Comparison of ENCODE assay signal across 15 cellular contexts in the genomic region with DNA sequence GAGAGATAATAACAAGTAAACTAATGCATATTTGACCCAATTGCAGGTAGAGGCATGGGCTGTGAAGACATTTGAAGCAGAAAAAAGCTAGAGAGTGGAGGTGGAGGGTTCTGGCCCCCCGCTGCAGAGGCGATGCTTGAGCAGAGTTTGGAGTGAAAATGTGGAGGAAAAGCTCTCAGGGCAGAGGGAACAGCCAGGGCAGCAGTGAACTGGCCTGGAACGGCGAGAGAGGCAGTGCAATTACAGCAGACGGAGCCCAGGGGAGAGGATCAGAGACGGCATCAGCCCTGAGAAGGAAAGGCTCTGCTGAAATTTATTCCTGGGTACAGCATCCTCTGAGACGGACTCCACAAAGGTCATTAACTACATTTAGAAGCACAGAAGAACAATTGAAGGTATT.
"Had no signal": no experiment of that assay in that cellular context is flagged by ENCODE, and none has a peak within 500 bp of the region (broad histone marks: within the 10 kb centered on the region; RNA-seq: fewer than 3 reads in every experiment).

No MANE protein-coding gene starts in this region.

- H3K36me3 Mint-ChIP-seq: activated naive CD4-positive, alpha-beta T cell treated with anti-CD3 and anti-CD28 coated beads, Interleukin-2, amount 50 U/mL, for 24 hours; stimulated activated memory B cell treated with anti-CD40 and anti-IgM and Interleukin-4, amounts not matched to agents 10 μg/mL and 1 μg/mL and 100 μg/mL, for 72 hours had no signal

- H3K9me3 Mint-ChIP-seq: activated CD4-positive, alpha-beta T cell treated with anti-CD3 and anti-CD28 coated beads, Interleukin-2, amount 10 ng/mL, durations not matched to agents 7 days and 5 days; activated naive CD4-positive, alpha-beta T cell treated with anti-CD3 and anti-CD28 coated beads, Interleukin-2, amount 50 U/mL, for 24 hours; activated T-cell treated with anti-CD3 and anti-CD28 coated beads, Interleukin-2, amount 50 U/mL, for 24 hours; stimulated activated memory B cell treated with anti-CD40 and anti-IgM and Interleukin-4, amounts not matched to agents 10 μg/mL and 1 μg/mL and 100 μg/mL, for 72 hours; T-helper 2 cell treated with Interferon-gamma antibody and Interleukin-4, amounts not matched to agents 5 μg/mL and 100 μg/mL, for 36 hours had no signal

- H3K27me3 ChIP-seq: pancreas, sigmoid colon, tibial artery, uterus had no signal

- H3K4me3 Mint-ChIP-seq: activated CD4-positive, alpha-beta T cell treated with anti-CD3 and anti-CD28 coated beads, Interleukin-2, amount 10 ng/mL, durations not matched to agents 7 days and 5 days; activated CD8-positive, alpha-beta T cell treated with anti-CD3 and anti-CD28 coated beads, Interleukin-2, amount 10 ng/mL, durations not matched to agents 7 days and 5 days; activated naive CD4-positive, alpha-beta T cell treated with anti-CD3 and anti-CD28 coated beads, Interleukin-2, amount 50 U/mL, for 24 hours; activated T-cell treated with anti-CD3 and anti-CD28 coated beads, Interleukin-2, amount 50 U/mL, for 24 hours; stimulated activated memory B cell treated with anti-CD40 and anti-IgM and Interleukin-4, amounts not matched to agents 10 μg/mL and 1 μg/mL and 100 μg/mL, for 72 hours; T-helper 2 cell treated with Interferon-gamma antibody and Interleukin-4, amounts not matched to agents 5 μg/mL and 100 μg/mL, for 36 hours had no signal

- H3K9me3 ChIP-seq: pancreas, sigmoid colon, tibial artery, uterus had no signal

- H3K4me1 Mint-ChIP-seq: activated CD4-positive, alpha-beta T cell treated with anti-CD3 and anti-CD28 coated beads, Interleukin-2, amount 10 ng/mL, durations not matched to agents 7 days and 5 days; activated naive CD4-positive, alpha-beta T cell treated with anti-CD3 and anti-CD28 coated beads, Interleukin-2, amount 50 U/mL, for 24 hours; stimulated activated memory B cell treated with anti-CD40 and anti-IgM and Interleukin-4, amounts not matched to agents 10 μg/mL and 1 μg/mL and 100 μg/mL, for 72 hours had no signal

- H3K27ac Mint-ChIP-seq: activated CD4-positive, alpha-beta T cell treated with anti-CD3 and anti-CD28 coated beads, Interleukin-2, amount 10 ng/mL, durations not matched to agents 7 days and 5 days; activated CD8-positive, alpha-beta T cell treated with anti-CD3 and anti-CD28 coated beads, Interleukin-2, amount 10 ng/mL, durations not matched to agents 7 days and 5 days; activated naive CD4-positive, alpha-beta T cell treated with anti-CD3 and anti-CD28 coated beads, Interleukin-2, amount 50 U/mL, for 24 hours; activated T-cell treated with anti-CD3 and anti-CD28 coated beads, Interleukin-2, amount 50 U/mL, for 24 hours; stimulated activated memory B cell treated with anti-CD40 and anti-IgM and Interleukin-4, amounts not matched to agents 10 μg/mL and 1 μg/mL and 100 μg/mL, for 72 hours; T-helper 2 cell treated with Interferon-gamma antibody and Interleukin-4, amounts not matched to agents 5 μg/mL and 100 μg/mL, for 36 hours had no signal

- DNase-seq: activated CD4-positive, alpha-beta T cell treated with anti-CD3 and anti-CD28 coated beads, Interleukin-2, amount 10 ng/mL, durations not matched to agents 7 days and 5 days; activated CD4-positive, CD25-positive, alpha-beta regulatory T cell; activated CD8-positive, alpha-beta T cell treated with anti-CD3 and anti-CD28 coated beads, Interleukin-2, amount 10 ng/mL, durations not matched to agents 7 days and 5 days; activated T-cell treated with anti-CD3 and anti-CD28 coated beads, Interleukin-2, amount 50 U/mL, for 24 hours; effector CD4-positive, alpha-beta T cell; head of caudate nucleus; left ventricle myocardium superior; pancreas; sigmoid colon; stimulated activated CD4-positive, alpha-beta T cell treated with anti-CD3 and anti-CD28 coated beads, Interleukin-4, amount 100 ng/mL, for 4 hours; tibial artery; uterus had no signal

- H3K27ac ChIP-seq: pancreas, sigmoid colon, tibial artery, uterus had no signal

- H3K36me3 ChIP-seq: pancreas, sigmoid colon, tibial artery, uterus had no signal

- H3K4me3 ChIP-seq: pancreas, sigmoid colon, tibial artery, uterus had no signal

- H3K4me1 ChIP-seq: pancreas, sigmoid colon, tibial artery, uterus had no signal
